14 cellular contexts compared by ENCODE assay signal in the genomic region with DNA sequence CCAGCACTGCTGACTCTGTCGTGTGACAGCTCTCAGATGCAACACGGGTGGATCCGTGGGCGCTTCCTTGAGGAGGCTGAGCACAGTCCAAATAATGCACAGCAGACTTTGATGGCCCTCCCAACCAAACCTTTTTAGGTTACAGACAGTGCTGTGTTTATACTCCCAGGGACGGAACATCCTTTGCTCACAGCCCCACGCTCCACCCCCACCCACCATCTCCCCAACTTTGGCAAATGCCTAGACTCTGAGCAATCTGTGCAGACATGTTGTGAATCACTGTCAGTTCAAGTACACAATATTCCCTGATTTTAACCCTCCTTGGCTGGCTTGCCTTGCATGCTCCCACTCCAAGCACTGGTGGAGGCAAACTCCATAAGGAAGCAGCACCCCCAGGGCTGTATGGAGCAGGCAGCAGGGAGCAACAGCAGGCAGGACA.
DNase-seq lines count a peak whose midpoint lies in the region; ATAC-seq and TF ChIP-seq lines count a peak whose summit lies in the region.
"Had no signal": no experiment of that assay in that cellular context is flagged by ENCODE, and none has a peak within 500 bp of the region (broad histone marks: within the 10 kb centered on the region; RNA-seq: fewer than 3 reads in every experiment).

No MANE protein-coding gene starts in this region.

- no peak overlapping the region for H2BK12ac ChIP-seq in H9 (ENCODE audit: insufficient read length, low read depth, low read length)

- no peak overlapping the region for H3K18ac ChIP-seq in H9 (ENCODE audit: insufficient read length, low read depth, low read length)

- intact Hi-C loops in dorsolateral prefrontal cortex (cut with DNase I) (no loop called here), stomach (cut with DNase I; ENCODE audit: low total_unique reads) (no loop called here), vagina (cut with DNase I) (no loop called here)

- no peaks in the 10 kb centered on the region for H3K9me3 ChIP-seq in H9 (ENCODE audit: control insufficient read depth, low read depth, low read length)
- H3K9me3 ChIP-seq in stomach, result no peaks in the 10 kb centered on the region
- no peaks in the 10 kb centered on the region for H3K9me3 ChIP-seq in vagina

- no peak overlapping the region for H2BK15ac ChIP-seq in H9 (ENCODE audit: low read depth, low read length)

- H2BK20ac ChIP-seq in H9 (ENCODE audit: low read depth, low read length, poor library complexity, severe bottlenecking), result no peak overlapping the region

- H2BK120ac ChIP-seq in H9 (ENCODE audit: low read depth, low read length, poor library complexity, severe bottlenecking), result no peak overlapping the region

- H3K4me1 ChIP-seq in H9 (ENCODE audit: insufficient read depth, low read length) (peaks cover 5% of the 10 kb centered on the region; the same call in 1 of the 2 replicates), stomach (peaks cover 0 to 15% (median 3%) of the 10 kb centered on the region in 4 donors), vagina (no peaks in the 10 kb centered on the region)

- H3K56ac ChIP-seq in H9 (ENCODE audit: insufficient read length, low read depth, low read length), result no peak overlapping the region

- no peak overlapping the region for H4K8ac ChIP-seq in H9 (replicated peaks; ENCODE audit: insufficient read length, low read depth, low read length)

- no CpG with 5 or more reads among the region's 6 CpGs for WGBS in H9 (ENCODE audit: extremely low coverage, insufficient read length, low lambda C conversion rate)
- 42 to 80% (median 66%) methylated on average over 2 to 6 of the region's 6 CpGs for WGBS in stomach, 5 donors

- no peaks in the 10 kb centered on the region for H3K27me3 ChIP-seq in H9 (ENCODE audit: insufficient read depth, low read length)
- no peaks in the 10 kb centered on the region for H3K27me3 ChIP-seq in dorsolateral prefrontal cortex
- H3K27me3 ChIP-seq in stomach, result no peaks in the 10 kb centered on the region
- H3K27me3 ChIP-seq in vagina, result no peaks in the 10 kb centered on the region

- peaks cover 8 to 15% of the 10 kb centered on the region in 2 experiments; a peak in 4 of 5 replicates for H3K9me3 Mint-ChIP-seq in H9
- peaks cover 0 to 2% of the 10 kb centered on the region in 2 donors for H3K9me3 Mint-ChIP-seq in stimulated activated naive B cell treated with anti-CD40 and anti-IgM and Interleukin-4, amounts not matched to agents 10 μg/mL and 1 μg/mL and 100 μg/mL, for 72 hours

- H3K4me3 ChIP-seq in dorsolateral prefrontal cortex (no peak overlapping the region), stomach (no peak overlapping the region), vagina (no peak overlapping the region)

- no peak overlapping the region for H3K14ac ChIP-seq in H9 (ENCODE audit: insufficient read depth, low read length)

- no peak overlapping the region for H3K27ac ChIP-seq in H9 (ENCODE audit: insufficient read length, low read depth, low read length)
- H3K27ac ChIP-seq in dorsolateral prefrontal cortex, result peak overlapping the region in 17 of 59 donors; percentile 2 to 77 (median 48)
- peak overlapping the region in 3 of 5 donors; percentile 6 to 58 (median 36) for H3K27ac ChIP-seq in stomach
- no peak overlapping the region for H3K27ac ChIP-seq in vagina

- TF ChIP-seq CTCF in H9 (conservative IDR thresholded peaks at IDR 0.05) (no peak), dorsolateral prefrontal cortex (IDR thresholded peaks at IDR 0.05 in 54 of 56, conservative IDR thresholded peaks at IDR 0.05 in 2 of 56; ENCODE audit: low read depth in 1 of 56, partially characterized antibody in 56 of 56) (no peak), stomach (IDR thresholded peaks at IDR 0.05) (no peak), vagina (IDR thresholded peaks at IDR 0.05) (no peak)

- H3K23me2 ChIP-seq in H9 (ENCODE audit: insufficient read length, low read depth, low read length, poor library complexity, severe bottlenecking), result no peaks in the 10 kb centered on the region

- no peak overlapping the region for H3T11ph ChIP-seq in H9 (ENCODE audit: low read length)

- H4K5ac ChIP-seq in H9 (ENCODE audit: insufficient read length, low read depth, low read length), result no peak overlapping the region

- no peaks in the 10 kb centered on the region for H3K79me2 ChIP-seq in H9 (ENCODE audit: insufficient read depth, low read length)

- H3K36me3 ChIP-seq in stomach (no peaks in the 10 kb centered on the region), vagina (no peaks in the 10 kb centered on the region)

- H2BK5ac ChIP-seq in H9 (ENCODE audit: insufficient read length, low read length), result no peak overlapping the region

- no peak for DNase-seq in H9
- peak; percentile 9 to 82 (median 60) for DNase-seq in dorsolateral prefrontal cortex
- peak; percentile 20 for DNase-seq in kidney tubule cell (ENCODE audit: low spot score)
- no peak for DNase-seq in stomach
- DNase-seq in vagina (ENCODE audit: extremely low spot score in 2 of 2), result no peak
- DNase-seq in T-helper 2 cell, result no peak
- DNase-seq in stimulated activated naive B cell treated with anti-CD40 and anti-IgM and Interleukin-4, amounts not matched to agents 10 μg/mL and 1 μg/mL and 100 μg/mL, for 72 hours, result no peak
- DNase-seq: effector memory CD4-positive, alpha-beta T cell; mesendoderm; NCI-H2081; NK-92 treated with Interleukin-12 subunit alpha and Interleukin-12 subunit beta, amount 100 ng/mL, for 24 hours; retina; stimulated activated naive CD8-positive, alpha-beta T cell treated with anti-CD3 and anti-CD28 coated beads, Interleukin-15, amount 100 ng/mL, for 72 hours had no signal

- no peak for TF ChIP-seq POLR2A in stomach (IDR thresholded peaks at IDR 0.05)
- no peak for TF ChIP-seq POLR2A in vagina (IDR thresholded peaks at IDR 0.05)

- no peak overlapping the region for H4K91ac ChIP-seq in H9 (ENCODE audit: insufficient read length, low read depth, low read length)

- no peak overlapping the region for H3K9ac ChIP-seq in H9 (ENCODE audit: extremely low read depth, insufficient read length, low read length)

- TF ChIP-seq EP300 in stomach (IDR thresholded peaks at IDR 0.05), result no peak

- no peak overlapping the region for H2AK5ac ChIP-seq in H9 (ENCODE audit: insufficient read length, low read length)

- H3K23ac ChIP-seq in H9 (ENCODE audit: insufficient read length, low read depth, low read length), result no peak overlapping the region

- H3K36me3 Mint-ChIP-seq in H9 (ENCODE audit: insufficient read depth in 1 of 3, low read depth in 3 of 3), result peaks cover 0 to 22% (median 13%) of the 10 kb centered on the region in 3 experiments; a peak in 6 of 7 replicates
- H3K36me3 Mint-ChIP-seq in stimulated activated naive B cell treated with anti-CD40 and anti-IgM and Interleukin-4, amounts not matched to agents 10 μg/mL and 1 μg/mL and 100 μg/mL, for 72 hours, result no peaks in the 10 kb centered on the region

- no peak overlapping the region for H3K4ac ChIP-seq in H9 (ENCODE audit: low read depth, low read length)

- no peak for ATAC-seq in GM21723 (IDR thresholded peaks at IDR 0.05; ENCODE audit: unreplicated experiment)
- ATAC-seq in stimulated activated naive B cell treated with anti-CD40 and anti-IgM and Interleukin-4, amounts not matched to agents 10 μg/mL and 1 μg/mL and 100 μg/mL, for 72 hours (replicated peaks), result no peak
- ATAC-seq: stimulated activated naive CD8-positive, alpha-beta T cell treated with anti-CD3 and anti-CD28 coated beads, Interleukin-15, amount 100 ng/mL, for 72 hours had no signal

- no peak overlapping the region for H3K4me3 Mint-ChIP-seq in H9
- H3K4me3 Mint-ChIP-seq in stimulated activated naive B cell treated with anti-CD40 and anti-IgM and Interleukin-4, amounts not matched to agents 10 μg/mL and 1 μg/mL and 100 μg/mL, for 72 hours, result no peak overlapping the region
- H3K4me3 Mint-ChIP-seq: stimulated activated naive CD8-positive, alpha-beta T cell treated with anti-CD3 and anti-CD28 coated beads, Interleukin-15, amount 100 ng/mL, for 72 hours had no signal

- H3K79me1 ChIP-seq in H9 (ENCODE audit: insufficient read depth, low read depth, low read length, poor library complexity, severe bottlenecking), result no peaks in the 10 kb centered on the region

- peak overlapping the region in 2 of 3 experiments; percentile 23 to 31; a peak in 1 of 7 replicates for H3K27ac Mint-ChIP-seq in H9
- no peak overlapping the region for H3K27ac Mint-ChIP-seq in stimulated activated naive B cell treated with anti-CD40 and anti-IgM and Interleukin-4, amounts not matched to agents 10 μg/mL and 1 μg/mL and 100 μg/mL, for 72 hours
- H3K27ac Mint-ChIP-seq: stimulated activated naive CD8-positive, alpha-beta T cell treated with anti-CD3 and anti-CD28 coated beads, Interleukin-15, amount 100 ng/mL, for 72 hours had no signal

- no peak overlapping the region for H2AFZ ChIP-seq in H9 (ENCODE audit: low read length)

- no peaks in the 10 kb centered on the region; the same call in none of the 2 replicates for H3K27me3 Mint-ChIP-seq in H9 (ENCODE audit: low read depth)
- peaks cover 23 to 34% of the 10 kb centered on the region in 2 donors for H3K27me3 Mint-ChIP-seq in stimulated activated naive B cell treated with anti-CD40 and anti-IgM and Interleukin-4, amounts not matched to agents 10 μg/mL and 1 μg/mL and 100 μg/mL, for 72 hours
- H3K27me3 Mint-ChIP-seq: stimulated activated naive CD8-positive, alpha-beta T cell treated with anti-CD3 and anti-CD28 coated beads, Interleukin-15, amount 100 ng/mL, for 72 hours had no signal

- peaks cover 23 to 29% of the 10 kb centered on the region in 2 experiments for H3K4me1 Mint-ChIP-seq in H9
- H3K4me1 Mint-ChIP-seq in stimulated activated naive B cell treated with anti-CD40 and anti-IgM and Interleukin-4, amounts not matched to agents 10 μg/mL and 1 μg/mL and 100 μg/mL, for 72 hours, result no peaks in the 10 kb centered on the region

- H4K20me1 ChIP-seq in H9 (ENCODE audit: control insufficient read depth, insufficient read depth, insufficient read length), result no peaks in the 10 kb centered on the region

- no peak overlapping the region for H3K4me2 ChIP-seq in H9 (ENCODE audit: insufficient read depth, insufficient read length, low read length)

Comparison
In these comparisons a context has a peak if more than half of its experiments do, and no peak if none do; other contexts are left out.
1. DNase-seq: peak in dorsolateral prefrontal cortex (10 of 10) and kidney tubule cell (single experiment); none in H9 (single experiment), stomach (single experiment), vagina (0 of 2), T-helper 2 cell (0 of 5) and stimulated activated naive B cell treated with anti-CD40 and anti-IgM and Interleukin-4, amounts not matched to agents 10 μg/mL and 1 μg/mL and 100 μg/mL, for 72 hours (single experiment).
2. H3K27ac ChIP-seq: peak in stomach (3 of 5); none in H9 (single experiment) and vagina (single experiment).